Comparison of ENCODE assay signal across 17 cellular contexts in genomic region chr12:105175397-105175990, GRCh38.
"Had no signal": no experiment of that assay in that cellular context is flagged by ENCODE, and none has a peak within 500 bp of the region (broad histone marks: within the 10 kb centered on the region; RNA-seq: fewer than 3 reads in every experiment).

No MANE protein-coding gene starts in this region.

- H3K27me3 ChIP-seq: heart right ventricle, right lobe of liver had no signal

- H3K4me2 ChIP-seq: smooth muscle cell had no signal

- H3K27ac Mint-ChIP-seq: activated CD4-positive, alpha-beta T cell treated with anti-CD3 and anti-CD28 coated beads, Interleukin-2, amount 10 ng/mL, durations not matched to agents 24 days and 14 days; activated naive CD8-positive, alpha-beta T cell treated with anti-CD3 and anti-CD28 coated beads, Interleukin-2, amount 10 ng/mL, durations not matched to agents 7 days and 5 days; effector memory CD8-positive, alpha-beta T cell; nephron progenitor cell; T-helper 1 cell treated with Interleukin-12 subunit alpha and Interleukin-12 subunit beta and Interleukin-4 antibody, amounts not matched to agents 30 μg/mL and 1 μg/mL, for 36 hours; type B pancreatic cell had no signal

- H3K9me3 Mint-ChIP-seq: activated B cell treated with CpG ODN at 0.5 μM for 24 hours; effector memory CD8-positive, alpha-beta T cell had no signal

- H3K27ac ChIP-seq: heart right ventricle, psoas muscle, right lobe of liver had no signal

- H3K4me3 Mint-ChIP-seq: activated B cell treated with CpG ODN at 0.5 μM for 24 hours; activated CD4-positive, alpha-beta T cell treated with anti-CD3 and anti-CD28 coated beads, Interleukin-2, amount 10 ng/mL, durations not matched to agents 24 days and 14 days; activated naive CD8-positive, alpha-beta T cell treated with anti-CD3 and anti-CD28 coated beads, Interleukin-2, amount 10 ng/mL, durations not matched to agents 7 days and 5 days; effector memory CD8-positive, alpha-beta T cell; nephron progenitor cell; stimulated activated naive CD8-positive, alpha-beta T cell treated with anti-CD3 and anti-CD28 coated beads, Interleukin-15, amount 100 ng/mL, for 72 hours; T-helper 1 cell treated with Interleukin-12 subunit alpha and Interleukin-12 subunit beta and Interleukin-4 antibody, amounts not matched to agents 30 μg/mL and 1 μg/mL, for 36 hours; type B pancreatic cell had no signal

- ATAC-seq: effector memory CD8-positive, alpha-beta T cell; psoas muscle; right lobe of liver; stimulated activated naive CD8-positive, alpha-beta T cell treated with anti-CD3 and anti-CD28 coated beads, Interleukin-15, amount 100 ng/mL, for 72 hours had no signal

- H3K4me1 Mint-ChIP-seq: nephron progenitor cell; stimulated activated naive CD8-positive, alpha-beta T cell treated with anti-CD3 and anti-CD28 coated beads, Interleukin-15, amount 100 ng/mL, for 72 hours had no signal

- H3K9me3 ChIP-seq: psoas muscle, right lobe of liver had no signal

- H3K4me1 ChIP-seq: heart right ventricle, psoas muscle had no signal

- DNase-seq: activated B cell treated with CpG ODN at 0.5 μM for 24 hours; activated CD4-positive, alpha-beta T cell treated with anti-CD3 and anti-CD28 coated beads, Interleukin-2, amount 10 ng/mL, durations not matched to agents 24 days and 14 days; activated effector memory CD4-positive, alpha-beta T cell treated with anti-CD3 and anti-CD28 coated beads, Interleukin-2, amount 50 U/mL, for 16 hours; activated naive CD8-positive, alpha-beta T cell treated with anti-CD3 and anti-CD28 coated beads, Interleukin-2, amount 10 ng/mL, durations not matched to agents 7 days and 5 days; aorta; cerebellar nuclear complex; dermis blood vessel endothelial cell; effector memory CD8-positive, alpha-beta T cell; foreskin melanocyte; heart right ventricle; nephron progenitor cell; psoas muscle; right lobe of liver; stimulated activated naive CD8-positive, alpha-beta T cell treated with anti-CD3 and anti-CD28 coated beads, Interleukin-15, amount 100 ng/mL, for 72 hours had no signal

- H3K27me3 Mint-ChIP-seq: activated B cell treated with CpG ODN at 0.5 μM for 24 hours; activated CD4-positive, alpha-beta T cell treated with anti-CD3 and anti-CD28 coated beads, Interleukin-2, amount 10 ng/mL, durations not matched to agents 24 days and 14 days; activated naive CD8-positive, alpha-beta T cell treated with anti-CD3 and anti-CD28 coated beads, Interleukin-2, amount 10 ng/mL, durations not matched to agents 7 days and 5 days; effector memory CD8-positive, alpha-beta T cell; stimulated activated naive CD8-positive, alpha-beta T cell treated with anti-CD3 and anti-CD28 coated beads, Interleukin-15, amount 100 ng/mL, for 72 hours; type B pancreatic cell had no signal

- H3K4me3 ChIP-seq: heart right ventricle, psoas muscle, right lobe of liver, smooth muscle cell had no signal
